9 cellular contexts compared by ENCODE assay signal in genomic region chr3:46186856-46187700, GRCh38. TPM values are rescaled to one million over a fixed set of nuclear protein-coding genes. Genes with fewer than 3 reads are reported as not detected.
DNase-seq lines count a peak whose midpoint lies in the region; ATAC-seq, FAIRE-seq and TF ChIP-seq lines count a peak whose summit lies in the region.
"Had no signal": no experiment of that assay in that cellular context is flagged by ENCODE, and none has a peak within 500 bp of the region (broad histone marks: within the 10 kb centered on the region; RNA-seq: fewer than 3 reads in every experiment).

No MANE protein-coding gene starts in this region.

- DNase-seq in GM18507 (ENCODE audit: extremely low spot score, insufficient read length, low read depth) (peak; percentile 33), KG1 (lab: John Stamatoyannopoulos, UW) (peak; percentile 22), hepatocyte (ENCODE audit: low spot score) (no peak), right cardiac atrium (no peak), suprapubic skin (ENCODE audit: low spot score in 2 of 2) (no peak), right atrium auricular region (ENCODE audit: low spot score) (no peak)
- DNase-seq in activated CD8-positive, alpha-beta memory T cell treated with anti-CD3 and anti-CD28 coated beads, Interleukin-2, amount 50 U/mL, for 48 hours: no peak
- DNase-seq: activated naive CD4-positive, alpha-beta T cell had no signal

- no peak overlapping the region for H3K4me2 ChIP-seq in hepatocyte

- H3K27me3 ChIP-seq in hepatocyte: no peaks in the 10 kb centered on the region
- no peaks in the 10 kb centered on the region for H3K27me3 ChIP-seq in right cardiac atrium (ENCODE audit: control insufficient read depth, insufficient read depth)
- no peaks in the 10 kb centered on the region for H3K27me3 ChIP-seq in suprapubic skin
- H3K27me3 ChIP-seq in right atrium auricular region: no peaks in the 10 kb centered on the region

- peak; percentile 80 for ATAC-seq in GM21723 (IDR thresholded peaks at IDR 0.05; ENCODE audit: unreplicated experiment)
- ATAC-seq in right cardiac atrium: no peak

- no peaks in the 10 kb centered on the region for H3K9me2 ChIP-seq in hepatocyte (replicated peaks; ENCODE audit: insufficient read depth)

- intact Hi-C loops in right cardiac atrium (cut with DNase I): no loop called here

- no peaks in the 10 kb centered on the region for H3K9me3 ChIP-seq in hepatocyte (ENCODE audit: low read depth)
- H3K9me3 ChIP-seq in right cardiac atrium (ENCODE audit: control insufficient read depth, low read length): no peaks in the 10 kb centered on the region
- no peaks in the 10 kb centered on the region for H3K9me3 ChIP-seq in suprapubic skin
- no peaks in the 10 kb centered on the region for H3K9me3 ChIP-seq in right atrium auricular region

- no peaks in the 10 kb centered on the region for H4K20me1 ChIP-seq in hepatocyte (ENCODE audit: insufficient read depth, poor library complexity, severe bottlenecking)

- no peak overlapping the region for H2AFZ ChIP-seq in hepatocyte

- peak; percentile 96 for FAIRE-seq in GM18507 (lab: Jason Lieb, UNC)

- H3K4me1 ChIP-seq in hepatocyte (ENCODE audit: insufficient read depth) (no peaks in the 10 kb centered on the region), right cardiac atrium (ENCODE audit: control insufficient read depth, insufficient read depth, low read length) (no peaks in the 10 kb centered on the region), suprapubic skin (no peaks in the 10 kb centered on the region), right atrium auricular region (no peaks in the 10 kb centered on the region)

- TF ChIP-seq EP300 in suprapubic skin (IDR thresholded peaks at IDR 0.05): no peak

- WGBS in hepatocyte (ENCODE audit: low lambda C conversion rate, missing lambda C conversion rate): 86% methylated on average over 5 of the region's 5 CpGs
- WGBS in right cardiac atrium: 67% methylated on average over 5 of the region's 5 CpGs
- 79% methylated on average over 5 of the region's 5 CpGs for WGBS in suprapubic skin

- TF ChIP-seq CTCF in hepatocyte (IDR thresholded peaks at IDR 0.05; ENCODE audit: poor library complexity) (no peak), suprapubic skin (IDR thresholded peaks at IDR 0.05) (no peak), right atrium auricular region (IDR thresholded peaks at IDR 0.05) (no peak)

- H3K79me2 ChIP-seq in hepatocyte: no peaks in the 10 kb centered on the region

- TF ChIP-seq POLR2A in suprapubic skin (IDR thresholded peaks at IDR 0.05): no peak

- H3K27ac ChIP-seq in hepatocyte: peak overlapping the region; percentile 42
- H3K27ac ChIP-seq in right cardiac atrium (ENCODE audit: low read length): no peak overlapping the region
- no peak overlapping the region for H3K27ac ChIP-seq in suprapubic skin
- H3K27ac ChIP-seq in right atrium auricular region: no peak overlapping the region

- H3K4me3 ChIP-seq in hepatocyte (no peak overlapping the region), right cardiac atrium (ENCODE audit: low read length) (no peak overlapping the region), suprapubic skin (no peak overlapping the region), right atrium auricular region (no peak overlapping the region)

- H3K36me3 ChIP-seq in hepatocyte (replicated peaks; ENCODE audit: insufficient read depth, low read depth): no peaks in the 10 kb centered on the region
- H3K36me3 ChIP-seq in suprapubic skin: no peaks in the 10 kb centered on the region
- H3K36me3 ChIP-seq in right atrium auricular region: no peaks in the 10 kb centered on the region

RNA-seq across cellular contexts. Expression of gene CCR1, which starts 21.0 kb away (rescaled TPM):
- total RNA-seq in hepatocyte (2.7 and 3.5 TPM in 2 replicates), right cardiac atrium (10 to 100 TPM in 1 of 4 donors, 1 to 10 TPM in 3; 4.2 to 10.7 (median 6.1) TPM), suprapubic skin (1 to 10 TPM in 2 of 4 donors, under 1 TPM in 2; 0.26 to 2.2 (median 1.0) TPM), right atrium auricular region (1 to 10 TPM; 1.2 to 8.9 TPM)
- polyA plus RNA-seq in hepatocyte (1.8 and 2.3 TPM in 2 replicates), right cardiac atrium (1.3 TPM)

RNA-seq across cellular contexts. Expression of gene CCR3, which starts 55.2 kb away (rescaled TPM):
- 0.40 TPM in 1 of 2 replicates, not detected in the other for total RNA-seq in hepatocyte
- 0.12 TPM in 1 of 2 replicates, not detected in the other for polyA plus RNA-seq in hepatocyte
- total RNA-seq in right cardiac atrium: not detected
- not detected for polyA plus RNA-seq in right cardiac atrium
- total RNA-seq in suprapubic skin: 1 to 10 TPM in 3 of 4 donors, not detected in 1; 1.5 to 6.3 (median 1.9) TPM
- not detected for total RNA-seq in right atrium auricular region

Comparison
In these comparisons a context has a peak if more than half of its experiments do, and no peak if none do; other contexts are left out.
1. DNase-seq: peak in GM18507 (single experiment) and KG1 (single experiment); none in hepatocyte (single experiment), right cardiac atrium (0 of 3), suprapubic skin (0 of 2), right atrium auricular region (single experiment) and activated CD8-positive, alpha-beta memory T cell treated with anti-CD3 and anti-CD28 coated beads, Interleukin-2, amount 50 U/mL, for 48 hours (single experiment).